11 cellular contexts compared by ENCODE assay signal in the genomic region with DNA sequence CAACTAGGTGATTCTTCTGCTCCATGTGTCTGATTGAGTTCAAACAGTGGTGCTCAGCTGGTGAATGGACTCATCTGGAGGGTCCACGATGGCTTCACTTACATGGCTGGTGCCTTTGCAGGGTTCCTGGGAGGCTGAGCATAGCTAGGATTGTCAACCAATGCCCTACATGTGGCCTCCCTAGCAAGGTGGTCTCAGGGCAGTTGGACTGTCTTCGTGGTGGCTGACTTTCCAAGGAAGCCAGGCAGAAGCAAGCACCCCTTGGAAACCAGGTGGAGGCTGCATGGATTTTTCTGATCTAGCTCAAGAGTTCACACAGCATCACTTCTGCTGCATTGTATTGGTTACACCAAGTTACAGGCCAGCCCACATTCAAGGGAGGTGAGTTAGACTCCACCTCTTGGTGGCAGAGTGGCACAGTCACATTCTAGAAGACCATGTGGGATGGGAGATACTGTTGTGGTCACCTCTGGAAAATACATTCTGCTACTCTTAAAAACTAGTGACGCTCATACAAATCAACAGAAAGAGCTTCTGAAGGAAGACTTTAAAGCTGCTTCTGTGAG. TPM values are rescaled to one million over a fixed set of nuclear protein-coding genes. Genes with fewer than 3 reads are reported as not detected.
A peak's percentile ranks its signal among the peaks of the same experiment; 100 is the strongest.
DNase-seq lines count a peak whose midpoint lies in the region; ATAC-seq and TF ChIP-seq lines count a peak whose summit lies in the region.
"Had no signal": no experiment of that assay in that cellular context is flagged by ENCODE, and none has a peak within 500 bp of the region (broad histone marks: within the 10 kb centered on the region; RNA-seq: fewer than 3 reads in every experiment).

No MANE protein-coding gene starts in this region.

- H3K36me3 ChIP-seq in PC-3 (ENCODE audit: low read depth, low read length) = no peaks in the 10 kb centered on the region
- H3K36me3 ChIP-seq: BLaER1 had no signal

- H3K4me1 ChIP-seq in PC-3 (ENCODE audit: insufficient read depth, low read length) = peaks cover 38% of the 10 kb centered on the region
- H3K4me1 ChIP-seq: BLaER1 had no signal

- H3K27me3 ChIP-seq in PC-3 (ENCODE audit: low read length) = no peaks in the 10 kb centered on the region
- H3K27me3 ChIP-seq: BLaER1 had no signal

- intact Hi-C loops in PC-3 (cut with micrococcal nuclease) = loop anchor here (1.0 kb wide), 1 partner anchor 13 kb away; no protein-coding TSS in a partner anchor

- H3K9me2 ChIP-seq in PC-3 (replicated peaks; ENCODE audit: low read length) = no peaks in the 10 kb centered on the region

- no TSS peak for BruUV-seq in PC-3 (replicated peaks; lab: Mats Ljungman, UMichigan)

- peak overlapping the region; percentile 66 for H3K9ac ChIP-seq in PC-3 (ENCODE audit: low read length)
- H3K9ac ChIP-seq: BLaER1 had no signal

- H3K4me2 ChIP-seq in PC-3 (ENCODE audit: low read length) = peak overlapping the region; percentile 67
- H3K4me2 ChIP-seq: BLaER1 had no signal

- peak; percentile 16 for DNase-seq in stimulated activated naive CD4-positive, alpha-beta T cell treated with Interleukin-2 at 50 U/mL for 16 hours (lab: John Stamatoyannopoulos, UW)
- no peak for DNase-seq in stimulated activated naive CD4-positive, alpha-beta T cell (lab: John Stamatoyannopoulos, UW)
- DNase-seq in PC-3 = no peak
- no peak for DNase-seq in epithelial cell of proximal tubule (ENCODE audit: low read depth)
- DNase-seq in mesothelial cell of epicardium (ENCODE audit: low spot score in 2 of 2, unreplicated experiment in 2 of 2) = no peak
- DNase-seq in middle frontal gyrus (ENCODE audit: extremely low spot score, low spot score) = no peak
- DNase-seq: erythroblast had no signal

- H3K79me2 ChIP-seq in PC-3 (ENCODE audit: low read length) = no peaks in the 10 kb centered on the region

- H3K9me3 Mint-ChIP-seq in mesothelial cell of epicardium = no peaks in the 10 kb centered on the region

- no peak overlapping the region for H3K27ac Mint-ChIP-seq in mesothelial cell of epicardium

- no peaks in the 10 kb centered on the region for H3K9me3 ChIP-seq in PC-3 (ENCODE audit: low read length)
- H3K9me3 ChIP-seq: BLaER1 had no signal

- H3K27me3 Mint-ChIP-seq in mesothelial cell of epicardium (ENCODE audit: low read depth) = peaks cover 27% of the 10 kb centered on the region

- no peaks in the 10 kb centered on the region for H3K36me3 Mint-ChIP-seq in mesothelial cell of epicardium

- H4K20me1 ChIP-seq in PC-3 (ENCODE audit: low read length) = no peaks in the 10 kb centered on the region
- H4K20me1 ChIP-seq: BLaER1 had no signal

- peak overlapping the region; percentile 92 for H3K27ac ChIP-seq in PC-3 (ENCODE audit: low read length)
- H3K27ac ChIP-seq: BLaER1 had no signal

- TF ChIP-seq CTCF in PC-3 (conservative IDR thresholded peaks at IDR 0.05; ENCODE audit: low read depth, low read length) = peak; percentile 33
- peak; percentile 24 for TF ChIP-seq CTCF in epithelial cell of proximal tubule (conservative IDR thresholded peaks at IDR 0.05; ENCODE audit: low read depth, low read length)
- no peak for TF ChIP-seq CTCF in mesothelial cell of epicardium (IDR thresholded peaks at IDR 0.05; ENCODE audit: unreplicated experiment)

- 0 out of 2 replicates have a peak overlapping the region, but pooled peaks have one; percentile 18 for H2AFZ ChIP-seq in PC-3 (ENCODE audit: low read length)

- H3K4me1 Mint-ChIP-seq in mesothelial cell of epicardium = no peaks in the 10 kb centered on the region

- ATAC-seq in PC-3 (peak; percentile 34; the same call in 1 of the 2 replicates), HG03342 (IDR thresholded peaks at IDR 0.05; ENCODE audit: unreplicated experiment) (no peak), HG02840 (IDR thresholded peaks at IDR 0.05; ENCODE audit: low FRiP score, unreplicated experiment) (no peak)

- CTCF ChIA-PET in PC-3 (lab: Charles Lee) = interaction anchor here (0.9 kb wide), 1 partner anchor 168 kb away, joined by 3 read pairs; no protein-coding TSS in a partner anchor

- POLR2A ChIA-PET in PC-3 (lab: Charles Lee; ENCODE audit: unreplicated experiment) = interaction anchor here (0.6 kb wide), 3 partner anchors 126 to 424 kb away, joined by 3 to 5 read pairs (median 3); no protein-coding TSS in a partner anchor

- H3K4me3 Mint-ChIP-seq in mesothelial cell of epicardium = no peak overlapping the region

- H3K4me3 ChIP-seq in PC-3 (ENCODE audit: low read length) (peak overlapping the region; percentile 19; the same call in 1 of the 2 replicates), epithelial cell of proximal tubule (ENCODE audit: low read depth, low read length) (peak overlapping the region; percentile 8)
- H3K4me3 ChIP-seq: BLaER1 had no signal

- no peaks in the 10 kb centered on the region for H3F3A ChIP-seq in PC-3 (ENCODE audit: low read length, unreplicated experiment)

RNA-seq across cellular contexts. Expression of gene IL1R2, which starts 6.9 kb away (rescaled TPM):
- total RNA-seq in PC-3 (2014; rRNA removed) (5.6 and 6.0 TPM in 2 replicates), epithelial cell of proximal tubule (5.4 and 12.6 TPM in 2 replicates), mesothelial cell of epicardium (not detected in 3 replicates)
- total RNA-seq: T-helper 2 cell treated with Interferon-gamma antibody and Interleukin-4, amounts not matched to agents 100 ng/mL and 5 ng/mL, for 36 hours had no signal
